ENCODE assay signal across 1 cellular context in genomic region chr6:31587791-31588777, GRCh38.
TF ChIP-seq lines count a peak whose summit lies in the region.

No MANE protein-coding gene starts in this region.

TF ChIP-seq in K562, 482 proteins besides CTCF, POLR2A, EP300 and RAD21:
- TF ChIP-seq HLTF (IDR thresholded peaks at IDR 0.05) (0 out of 2 replicates have a peak, but pooled peaks have one; percentile 22), MTA1 (IDR thresholded peaks at IDR 0.05; ENCODE audit: borderline replicate concordance) (0 out of 2 replicates have a peak, but pooled peaks have one; percentile 44), PTRF (tag; IDR thresholded peaks at IDR 0.05) (no peak), HDAC1 (IDR thresholded peaks at IDR 0.05) (peak in 1 of 2 experiments; percentile 43; a peak in 1 of 4 replicates), ZBTB26 (CRISPR knock-in tag; IDR thresholded peaks at IDR 0.05) (no peak), DPF2 (IDR thresholded peaks at IDR 0.05) (0 out of 2 replicates have a peak, but pooled peaks have one; percentile 24), CBX5 (IDR thresholded peaks at IDR 0.05; ENCODE audit: borderline replicate concordance, low read depth) (no peak), POLR2B (IDR thresholded peaks at IDR 0.05; ENCODE audit: low read depth, partially characterized antibody) (no peak), ZNF445 (CRISPR knock-in tag; IDR thresholded peaks at IDR 0.05; ENCODE audit: low read depth) (no peak), ARID1B (IDR thresholded peaks at IDR 0.05) (no peak), LARP7 (IDR thresholded peaks at IDR 0.05) (peak; percentile 12; the same call in 1 of the 2 replicates)
